ENCODE assay signal across 9 cellular contexts in genomic region chr14:21099596-21099985, GRCh38.
A peak's percentile ranks its signal among the peaks of the same experiment; 100 is the strongest.
DNase-seq lines count a peak whose midpoint lies in the region; ATAC-seq and TF ChIP-seq lines count a peak whose summit lies in the region.
"Had no signal": no experiment of that assay in that cellular context is flagged by ENCODE, and none has a peak within 500 bp of the region (broad histone marks: within the 10 kb centered on the region; RNA-seq: fewer than 3 reads in every experiment).

No MANE protein-coding gene starts in this region.

- H3K27ac ChIP-seq in HUES6 (ENCODE audit: low read depth, low read length), result no peak overlapping the region

- TF ChIP-seq CTCF in AG04449 (IDR thresholded peaks at IDR 0.05; ENCODE audit: insufficient read depth, low read length, missing control alignments), result no peak
- no peak for TF ChIP-seq CTCF in nephron (IDR thresholded peaks at IDR 0.05; ENCODE audit: unreplicated experiment in 3 of 3)

- H3K4me1 ChIP-seq in HUES6 (ENCODE audit: control insufficient read depth, insufficient read depth, low read length), result peaks cover 54% of the 10 kb centered on the region

- peak overlapping the region; percentile 86 for H3K4me3 Mint-ChIP-seq in central memory CD8-positive, alpha-beta T cell
- H3K4me3 Mint-ChIP-seq in nephron, result peak overlapping the region; percentile 85 to 93 (median 88)

- CTCF ChIA-PET in AG04449 (lab: Yijun Ruan, JAX), result interaction anchor here (1.1 to 14.2 kb wide), 6 partner anchors 5 to 108 kb away, joined by 3 to 684 read pairs (median 211); partner anchors contain the start of genes ARHGEF40 and ZNF219

- no peaks in the 10 kb centered on the region for H3K9me3 ChIP-seq in HUES6 (ENCODE audit: control insufficient read depth, insufficient read depth, low read depth, low read length)

- H3K27me3 ChIP-seq in HUES6 (ENCODE audit: control insufficient read depth, insufficient read depth, low read length), result no peaks in the 10 kb centered on the region

- peak overlapping the region; percentile 80 for H3K27ac Mint-ChIP-seq in central memory CD8-positive, alpha-beta T cell (ENCODE audit: low read depth)
- H3K27ac Mint-ChIP-seq in nephron, result peak overlapping the region; percentile 94 to 97 (median 95)

- no peak overlapping the region for H3K9ac ChIP-seq in HUES6 (ENCODE audit: low read length)

- POLR2A ChIA-PET in AG04449 (lab: Yijun Ruan, JAX), result no interaction called here

- H3K4me3 ChIP-seq in AG04449 (ENCODE audit: low read depth, low read length) (peak overlapping the region; percentile 69; the same call in 1 of the 2 replicates), HUES6 (ENCODE audit: low read depth, low read length) (peak overlapping the region; percentile 77)

- H3K9me3 Mint-ChIP-seq in central memory CD8-positive, alpha-beta T cell, result no peaks in the 10 kb centered on the region
- H3K9me3 Mint-ChIP-seq in nephron, result no peaks in the 10 kb centered on the region

- H3K27me3 Mint-ChIP-seq in central memory CD8-positive, alpha-beta T cell, result peaks cover 10% of the 10 kb centered on the region
- H3K27me3 Mint-ChIP-seq in nephron (ENCODE audit: low read depth), result no peaks in the 10 kb centered on the region

- H3K36me3 ChIP-seq in HUES6 (ENCODE audit: control insufficient read depth, insufficient read depth, low read length), result no peaks in the 10 kb centered on the region

- peaks cover 26% of the 10 kb centered on the region for H3K4me1 Mint-ChIP-seq in central memory CD8-positive, alpha-beta T cell
- H3K4me1 Mint-ChIP-seq in nephron, result peaks cover 63% of the 10 kb centered on the region

- H3K36me3 Mint-ChIP-seq in central memory CD8-positive, alpha-beta T cell (ENCODE audit: insufficient read depth), result peaks cover 7% of the 10 kb centered on the region
- no peaks in the 10 kb centered on the region for H3K36me3 Mint-ChIP-seq in nephron (ENCODE audit: low read depth)

- DNase-seq in AG04449 (ENCODE audit: low read depth, low spot score) (no peak), T1000 (lab: John Stamatoyannopoulos, UW) (no peak), iPS-NIHi11 (ENCODE audit: low spot score) (no peak), glomerular visceral epithelial cell (ENCODE audit: extremely low spot score) (no peak), iPS-NIHi7 (ENCODE audit: extremely low spot score) (no peak)
- no peak for DNase-seq in central memory CD8-positive, alpha-beta T cell (ENCODE audit: low spot score in 2 of 2)
- DNase-seq: activated CD8-positive, alpha-beta memory T cell treated with anti-CD3 and anti-CD28 coated beads, Interleukin-2, amount 50 U/mL, for 4 hours had no signal

- ATAC-seq in central memory CD8-positive, alpha-beta T cell (replicated peaks; ENCODE audit: extremely low read depth, poor library complexity, severe bottlenecking), result no peak
